12 cellular contexts compared by ENCODE assay signal in genomic region chr11:7534030-7534378, GRCh38. TPM values are rescaled to one million over a fixed set of nuclear protein-coding genes. Genes with fewer than 3 reads are reported as not detected.
DNase-seq lines count a peak whose midpoint lies in the region; ATAC-seq and TF ChIP-seq lines count a peak whose summit lies in the region.
"Had no signal": no experiment of that assay in that cellular context is flagged by ENCODE, and none has a peak within 500 bp of the region (broad histone marks: within the 10 kb centered on the region; RNA-seq: fewer than 3 reads in every experiment).

No MANE protein-coding gene starts in this region.

- H3K36me3 ChIP-seq in Karpas-422 (ENCODE audit: insufficient read depth, low read length), result no peaks in the 10 kb centered on the region
- H3K36me3 ChIP-seq: cardiac muscle cell had no signal

- H3K9me2 ChIP-seq in Karpas-422 (replicated peaks; ENCODE audit: insufficient read depth, low read length), result no peaks in the 10 kb centered on the region

- H2AFZ ChIP-seq in Karpas-422 (ENCODE audit: low read length), result no peak overlapping the region

- CTCF ChIA-PET in GM10248 (lab: Yijun Ruan, JAX), result interaction anchor here (1.0 to 4.1 kb wide), 9 partner anchors 9 to 131 kb away, joined by 3 to 28 read pairs (median 4); partner anchors contain the start of gene PPFIBP2

- H3K4me2 ChIP-seq in Karpas-422 (ENCODE audit: low read depth, low read length, poor library complexity, severe bottlenecking), result peak overlapping the region; percentile 62

- POLR2A ChIA-PET in GM10248 (lab: Yijun Ruan, JAX), result no interaction called here

- DNase-seq in GM12865 (ENCODE audit: low read depth), result peak; percentile 71
- no peak for DNase-seq in Karpas-422
- no peak for DNase-seq in NCI-H524 (lab: John Stamatoyannopoulos, UW)
- no peak for DNase-seq in GM10248 (ENCODE audit: extremely low spot score)
- DNase-seq in left ventricle myocardium superior, result no peak
- no peak for DNase-seq in NCI-H1105 (lab: John Stamatoyannopoulos, UW)
- DNase-seq: activated CD4-positive, alpha-beta T cell treated with anti-CD3 and anti-CD28 coated beads for 1 hour; DMS53; NCI-H1092 had no signal

- peak overlapping the region; percentile 8; the same call in 1 of the 2 replicates for H3K27ac ChIP-seq in Karpas-422 (ENCODE audit: low read length)
- H3K27ac ChIP-seq: cardiac muscle cell had no signal

- no peaks in the 10 kb centered on the region for H3K27me3 ChIP-seq in Karpas-422 (ENCODE audit: low read length)
- H3K27me3 ChIP-seq: cardiac muscle cell had no signal

- no peaks in the 10 kb centered on the region for H3K9me3 ChIP-seq in Karpas-422 (ENCODE audit: low read length)

- peaks cover 23% of the 10 kb centered on the region for H3K4me1 ChIP-seq in Karpas-422 (ENCODE audit: low read length)

- intact Hi-C loops in left ventricle myocardium superior (cut with micrococcal nuclease), result no loop called here

- H3K79me2 ChIP-seq in Karpas-422 (ENCODE audit: low read length), result no peaks in the 10 kb centered on the region

- H3K4me3 ChIP-seq in GM12865 (ENCODE audit: low read depth, low read length) (no peak overlapping the region), Karpas-422 (ENCODE audit: low read length) (peak overlapping the region; percentile 34)
- H3K4me3 ChIP-seq: cardiac muscle cell had no signal

- ATAC-seq in GM19467 (IDR thresholded peaks at IDR 0.05; ENCODE audit: unreplicated experiment) (peak; percentile 48), HG02885 (IDR thresholded peaks at IDR 0.05; ENCODE audit: poor library complexity, unreplicated experiment) (peak; percentile 67), left ventricle myocardium superior (no peak)

- peak overlapping the region; percentile 34; the same call in 1 of the 2 replicates for H3K9ac ChIP-seq in Karpas-422 (ENCODE audit: low read length)

- TF ChIP-seq CTCF in GM12865 (IDR thresholded peaks at IDR 0.05; ENCODE audit: insufficient read depth, low read depth, low read length, missing control alignments), result no peak
- TF ChIP-seq CTCF in GM10248 (IDR thresholded peaks at IDR 0.05; ENCODE audit: control extremely low read depth, extremely low read depth, low read depth, missing control alignments), result no peak

- peaks cover 13% of the 10 kb centered on the region for H4K20me1 ChIP-seq in Karpas-422 (ENCODE audit: insufficient read depth, low read depth, low read length)

RNA-seq across cellular contexts. Expression of gene PPFIBP2, which starts 20.2 kb away (rescaled TPM):
- total RNA-seq in Karpas-422 (2014; rRNA removed; shearing (Covaris generic); ENCODE audit: low replicate concordance), result 25.1 and 36.5 TPM in 2 replicates
- total RNA-seq in left ventricle myocardium superior, result 19.9 TPM

RNA-seq across cellular contexts. Expression of gene OLFML1, which starts 48.7 kb away (rescaled TPM):
- total RNA-seq in Karpas-422 (2014; rRNA removed; shearing (Covaris generic); ENCODE audit: low replicate concordance), result not detected in 2 replicates
- total RNA-seq in left ventricle myocardium superior, result 5.7 TPM
